Comparison of ENCODE assay signal across 19 cellular contexts in genomic region chr3:13533823-13534435, GRCh38. TPM values are rescaled to one million over a fixed set of nuclear protein-coding genes. Genes with fewer than 3 reads are reported as not detected.
"Had no signal": no experiment of that assay in that cellular context is flagged by ENCODE, and none has a peak within 500 bp of the region (broad histone marks: within the 10 kb centered on the region; RNA-seq: fewer than 3 reads in every experiment).

No MANE protein-coding gene starts in this region.

- H3K4me3 Mint-ChIP-seq: activated B cell treated with CpG ODN at 0.5 μM for 24 hours; activated CD8-positive, alpha-beta T cell treated with anti-CD3 and anti-CD28 coated beads for 36 hours; activated naive CD4-positive, alpha-beta T cell treated with anti-CD3 and anti-CD28 coated beads, Interleukin-2, amount 50 U/mL, for 24 hours; activated T-cell treated with anti-CD3 and anti-CD28 coated beads, Interleukin-2, amount 50 U/mL, for 4 hours; memory B cell; naive thymus-derived CD8-positive, alpha-beta T cell; stimulated activated naive CD8-positive, alpha-beta T cell treated with anti-CD3 and anti-CD28 coated beads, Interleukin-15, amount 100 ng/mL, for 72 hours had no signal

- H3K36me3 ChIP-seq: heart left ventricle, neutrophil, upper lobe of left lung had no signal

- H3K9me3 ChIP-seq: body of pancreas, heart left ventricle, neutrophil, testis, upper lobe of left lung had no signal

- DNase-seq: activated B cell treated with CpG ODN at 0.5 μM for 24 hours; activated CD4-positive, alpha-beta T cell treated with anti-CD3 and anti-CD28 coated beads for 48 hours; activated CD8-positive, alpha-beta T cell treated with anti-CD3 and anti-CD28 coated beads for 36 hours; activated effector memory CD4-positive, alpha-beta T cell treated with Interleukin-2 at 50 U/mL for 16 hours; activated T-cell treated with anti-CD3 and anti-CD28 coated beads, Interleukin-2, amount 50 U/mL, for 4 hours; body of pancreas; effector memory CD4-positive, alpha-beta T cell; stimulated activated naive CD8-positive, alpha-beta T cell treated with anti-CD3 and anti-CD28 coated beads, Interleukin-15, amount 100 ng/mL, for 72 hours; testis; upper lobe of left lung had no signal

- H3K4me3 ChIP-seq: body of pancreas, heart left ventricle, smooth muscle cell, testis, upper lobe of left lung had no signal

- H3K4me2 ChIP-seq: smooth muscle cell had no signal

- H3K36me3 Mint-ChIP-seq: activated naive CD4-positive, alpha-beta T cell treated with anti-CD3 and anti-CD28 coated beads, Interleukin-2, amount 50 U/mL, for 24 hours; naive thymus-derived CD8-positive, alpha-beta T cell had no signal

- H3K27me3 ChIP-seq: body of pancreas, testis, upper lobe of left lung had no signal

- H3K4me1 ChIP-seq: body of pancreas had no signal

- ATAC-seq: activated CD8-positive, alpha-beta T cell treated with anti-CD3 and anti-CD28 coated beads for 36 hours; activated T-cell treated with anti-CD3 and anti-CD28 coated beads, Interleukin-2, amount 50 U/mL, for 4 hours; body of pancreas; heart left ventricle; left lobe of liver; naive thymus-derived CD8-positive, alpha-beta T cell; stimulated activated naive CD8-positive, alpha-beta T cell treated with anti-CD3 and anti-CD28 coated beads, Interleukin-15, amount 100 ng/mL, for 72 hours had no signal

- H3K4me1 Mint-ChIP-seq: activated B cell treated with CpG ODN at 0.5 μM for 24 hours had no signal

- H3K27ac Mint-ChIP-seq: activated B cell treated with CpG ODN at 0.5 μM for 24 hours; activated CD8-positive, alpha-beta T cell treated with anti-CD3 and anti-CD28 coated beads for 36 hours; activated naive CD4-positive, alpha-beta T cell treated with anti-CD3 and anti-CD28 coated beads, Interleukin-2, amount 50 U/mL, for 24 hours; memory B cell; stimulated activated naive CD8-positive, alpha-beta T cell treated with anti-CD3 and anti-CD28 coated beads, Interleukin-15, amount 100 ng/mL, for 72 hours had no signal

- H3K27ac ChIP-seq: body of pancreas, epithelial cell of prostate, neutrophil, testis, upper lobe of left lung had no signal

- H3K27me3 Mint-ChIP-seq: activated naive CD4-positive, alpha-beta T cell treated with anti-CD3 and anti-CD28 coated beads, Interleukin-2, amount 50 U/mL, for 24 hours had no signal

- H3K9me3 Mint-ChIP-seq: activated B cell treated with CpG ODN at 0.5 μM for 24 hours; stimulated activated naive CD8-positive, alpha-beta T cell treated with anti-CD3 and anti-CD28 coated beads, Interleukin-15, amount 100 ng/mL, for 72 hours had no signal

RNA-seq across cellular contexts. Expression of gene FBLN2, which starts 15.0 kb away (rescaled TPM):
- total RNA-seq: T-helper 2 cell treated with Interferon-gamma antibody and Interleukin-4, amounts not matched to agents 100 ng/mL and 5 ng/mL, for 36 hours had no signal
